1 cellular context compared by ENCODE assay signal in the genomic region with DNA sequence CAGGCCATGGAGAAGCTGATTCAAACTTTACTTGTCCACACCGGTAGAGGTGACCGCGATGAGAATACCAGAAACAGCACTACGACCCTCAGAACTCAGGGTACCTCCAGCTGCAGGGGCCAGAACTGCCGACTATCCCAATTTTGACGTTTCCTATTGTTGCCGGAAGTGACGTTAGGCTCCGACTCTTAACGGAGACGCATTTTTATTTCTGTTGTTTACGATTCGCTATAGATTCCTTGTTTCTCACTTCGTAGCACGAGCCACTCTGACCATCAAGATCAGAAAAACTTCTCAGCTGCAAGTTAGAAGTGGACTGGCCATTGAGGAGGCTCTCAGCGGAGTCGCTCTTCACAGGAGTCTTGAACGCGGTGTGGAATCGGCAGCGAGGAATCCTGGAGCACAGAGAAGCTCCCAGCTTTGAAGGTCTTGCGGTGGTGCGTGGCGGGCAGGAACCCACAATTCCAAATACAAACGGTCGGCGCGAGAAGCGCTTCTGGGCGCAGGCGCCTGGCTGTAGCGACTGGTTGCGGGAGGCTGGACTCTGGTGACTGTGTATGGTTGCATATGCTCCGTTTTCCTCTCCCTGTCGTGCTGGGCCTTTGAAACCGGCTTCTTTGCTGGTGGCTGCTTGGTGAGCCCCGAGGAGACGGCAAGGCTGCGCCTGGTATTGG.
TF ChIP-seq lines count a peak whose summit lies in the region.

A gene with protein sequence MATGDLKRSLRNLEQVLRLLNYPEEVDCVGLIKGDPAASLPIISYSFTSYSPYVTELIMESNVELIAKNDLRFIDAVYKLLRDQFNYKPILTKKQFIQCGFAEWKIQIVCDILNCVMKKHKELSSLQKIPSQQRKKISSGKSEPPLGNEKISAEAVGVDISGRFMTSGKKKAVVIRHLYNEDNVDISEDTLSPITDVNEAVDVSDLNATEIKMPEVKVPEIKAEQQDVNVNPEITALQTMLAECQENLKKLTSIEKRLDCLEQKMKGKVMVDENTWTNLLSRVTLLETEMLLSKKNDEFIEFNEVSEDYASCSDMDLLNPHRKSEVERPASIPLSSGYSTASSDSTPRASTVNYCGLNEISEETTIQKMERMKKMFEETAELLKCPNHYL (plus strand): TSS at position 405 of the 674 bp plus-strand sequence. CDS start 15,211 bp downstream, outside the sequence.
A gene with protein sequence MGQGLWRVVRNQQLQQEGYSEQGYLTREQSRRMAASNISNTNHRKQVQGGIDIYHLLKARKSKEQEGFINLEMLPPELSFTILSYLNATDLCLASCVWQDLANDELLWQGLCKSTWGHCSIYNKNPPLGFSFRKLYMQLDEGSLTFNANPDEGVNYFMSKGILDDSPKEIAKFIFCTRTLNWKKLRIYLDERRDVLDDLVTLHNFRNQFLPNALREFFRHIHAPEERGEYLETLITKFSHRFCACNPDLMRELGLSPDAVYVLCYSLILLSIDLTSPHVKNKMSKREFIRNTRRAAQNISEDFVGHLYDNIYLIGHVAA (minus strand): TSS at position 161 of the 674 bp plus-strand sequence. CDS start 20,575 bp downstream, outside the sequence.

TF ChIP-seq in IMR-90, 13 proteins besides CTCF, POLR2A, EP300 and RAD21:
- TF ChIP-seq CHD1 (IDR thresholded peaks at IDR 0.05; ENCODE audit: low read depth, low read length) (no peak), MAFK (IDR thresholded peaks at IDR 0.05; ENCODE audit: low read depth, low read length) (peak; percentile 29; the same call in 1 of the 2 replicates)
